12 cellular contexts compared by ENCODE assay signal in genomic region chr3:170307998-170308398, GRCh38. TPM values are rescaled to one million over a fixed set of nuclear protein-coding genes. Genes with fewer than 3 reads are reported as not detected.
A peak's percentile ranks its signal among the peaks of the same experiment; 100 is the strongest.
DNase-seq lines count a peak whose midpoint lies in the region; ATAC-seq, FAIRE-seq and TF ChIP-seq lines count a peak whose summit lies in the region.
"Had no signal": no experiment of that assay in that cellular context is flagged by ENCODE, and none has a peak within 500 bp of the region (broad histone marks: within the 10 kb centered on the region; RNA-seq: fewer than 3 reads in every experiment).

No MANE protein-coding gene starts in this region.

- H3K4me1 ChIP-seq in PC-3 (ENCODE audit: insufficient read depth, low read length) = peaks cover 12% of the 10 kb centered on the region
- H3K4me1 ChIP-seq in fibroblast of lung (ENCODE audit: control insufficient read depth, extremely low read depth, insufficient read depth, low read length) = no peaks in the 10 kb centered on the region

- BruUV-seq in PC-3 (replicated peaks; lab: Mats Ljungman, UMichigan) = no TSS peak

- no peaks in the 10 kb centered on the region for H4K20me1 ChIP-seq in PC-3 (ENCODE audit: low read length)
- H4K20me1 ChIP-seq in fibroblast of lung (ENCODE audit: control insufficient read depth, extremely low read depth, insufficient read depth, low read length) = no peaks in the 10 kb centered on the region

- H3K9me3 Mint-ChIP-seq in type B pancreatic cell = no peaks in the 10 kb centered on the region
- H3K9me3 Mint-ChIP-seq: neural crest cell had no signal

- no peak overlapping the region for H3K4me3 ChIP-seq in PC-3 (ENCODE audit: low read length)
- H3K4me3 ChIP-seq in fibroblast of lung (replicated peaks in 1 of 4; ENCODE audit: control extremely low read depth in 1 of 4, insufficient read depth in 1 of 4, low read depth in 3 of 4, low read length in 4 of 4) = no peak overlapping the region

- no peaks in the 10 kb centered on the region for H3K9me3 ChIP-seq in PC-3 (ENCODE audit: low read length)
- H3K9me3 ChIP-seq in fibroblast of lung (ENCODE audit: control insufficient read depth, insufficient read depth, low read depth, low read length) = no peaks in the 10 kb centered on the region

- no peaks in the 10 kb centered on the region for H3K9me2 ChIP-seq in PC-3 (replicated peaks; ENCODE audit: low read length)

- TF ChIP-seq CTCF in PC-3 (conservative IDR thresholded peaks at IDR 0.05; ENCODE audit: low read depth, low read length) (no peak), fibroblast of lung (conservative IDR thresholded peaks at IDR 0.05 in 1 of 2, IDR thresholded peaks at IDR 0.05 in 1 of 2; ENCODE audit: low read depth in 1 of 2, low read length in 2 of 2) (no peak), type B pancreatic cell (conservative IDR thresholded peaks at IDR 0.05) (no peak)

- H3K36me3 ChIP-seq in PC-3 (ENCODE audit: low read depth, low read length) (no peaks in the 10 kb centered on the region), fibroblast of lung (ENCODE audit: control insufficient read depth, insufficient read depth, low read length) (no peaks in the 10 kb centered on the region)

- H2AFZ ChIP-seq in PC-3 (ENCODE audit: low read length) = no peak overlapping the region
- H2AFZ ChIP-seq in fibroblast of lung (ENCODE audit: low read length) = no peak overlapping the region

- H3K27ac ChIP-seq in PC-3 (ENCODE audit: low read length) = no peak overlapping the region
- no peak overlapping the region for H3K27ac ChIP-seq in fibroblast of lung (ENCODE audit: insufficient read depth, low read length)

- H3K27ac Mint-ChIP-seq in type B pancreatic cell = peak overlapping the region; percentile 49

- no peaks in the 10 kb centered on the region for H3F3A ChIP-seq in PC-3 (ENCODE audit: low read length, unreplicated experiment)

- H3K9ac ChIP-seq in PC-3 (ENCODE audit: low read length) = no peak overlapping the region
- no peak overlapping the region for H3K9ac ChIP-seq in fibroblast of lung (ENCODE audit: insufficient read depth, low read length)

- intact Hi-C loops in PC-3 (cut with micrococcal nuclease) = no loop called here

- H3K27me3 ChIP-seq in PC-3 (ENCODE audit: low read length) (no peaks in the 10 kb centered on the region), fibroblast of lung (ENCODE audit: control insufficient read depth, insufficient read depth, low read length) (no peaks in the 10 kb centered on the region)

- H3K79me2 ChIP-seq in PC-3 (ENCODE audit: low read length) = no peaks in the 10 kb centered on the region
- no peaks in the 10 kb centered on the region for H3K79me2 ChIP-seq in fibroblast of lung (ENCODE audit: control insufficient read depth, insufficient read depth, low read length)

- ATAC-seq in PC-3 (peak; percentile 80), GM21423 (IDR thresholded peaks at IDR 0.05; ENCODE audit: unreplicated experiment) (no peak)

- CTCF ChIA-PET in PC-3 (lab: Charles Lee) = interaction anchor here (0.6 kb wide), 2 partner anchors 119 to 170 kb away, joined by 3 read pairs; no protein-coding TSS in a partner anchor

- peaks cover 4% of the 10 kb centered on the region for H3K4me1 Mint-ChIP-seq in type B pancreatic cell (ENCODE audit: unreplicated experiment)

- POLR2A ChIA-PET in PC-3 (lab: Charles Lee; ENCODE audit: unreplicated experiment) = interaction anchor here (0.5 to 0.6 kb wide), 2 partner anchors 11 to 57 kb away, joined by 5 to 7 read pairs; no protein-coding TSS in a partner anchor

- peaks cover 3% of the 10 kb centered on the region for H3K36me3 Mint-ChIP-seq in type B pancreatic cell

- no peak overlapping the region for H3K4me2 ChIP-seq in PC-3 (ENCODE audit: low read length)
- no peak overlapping the region for H3K4me2 ChIP-seq in fibroblast of lung (ENCODE audit: extremely low read depth, insufficient read depth, low read length)

- DNase-seq in SIG-M5 treated with dmso at 0.1 percent for 504 hours (lab: John Stamatoyannopoulos, UW; ENCODE audit: unreplicated experiment) = peak; percentile 73
- DNase-seq in SIG-M5 (lab: John Stamatoyannopoulos, UW) = no peak
- peak; percentile 92 for DNase-seq in PC-3
- DNase-seq in fibroblast of lung (ENCODE audit: low read depth in 2 of 2) = peak; percentile 13 to 79
- no peak for DNase-seq in type B pancreatic cell (ENCODE audit: extremely low spot score, unreplicated experiment)
- DNase-seq in frontal cortex (ENCODE audit: low spot score in 2 of 2) = no peak
- no peak for DNase-seq in ureter (ENCODE audit: low spot score)
- DNase-seq: stimulated activated naive CD4-positive, alpha-beta T cell treated with Interleukin-2 at 50 U/mL for 16 hours; T1000 had no signal

- H3K27me3 Mint-ChIP-seq in type B pancreatic cell = no peaks in the 10 kb centered on the region

- no peak overlapping the region for H3K4me3 Mint-ChIP-seq in type B pancreatic cell
- H3K4me3 Mint-ChIP-seq: neural crest cell had no signal

- FAIRE-seq in frontal cortex (lab: Jason Lieb, UNC) = no peak
- FAIRE-seq: keratinocyte had no signal

RNA-seq across cellular contexts. Expression of gene SKIL, which starts 49.5 kb away (rescaled TPM):
- total RNA-seq in PC-3 (2014; rRNA removed) (15.6 and 35.0 TPM in 2 replicates), fibroblast of lung (33.4 and 53.2 TPM in 2 replicates), type B pancreatic cell (ENCODE audit: low replicate concordance) (28.1 and 35.7 TPM in 2 replicates), frontal cortex (160 TPM), ureter (51.9 TPM)
- polyA plus RNA-seq in fibroblast of lung = 11.1 and 15.3 TPM in 2 replicates
- polyA plus RNA-seq in fibroblast of lung (2012) = 8.0 and 12.1 TPM in 2 replicates
- polyA minus RNA-seq in fibroblast of lung (ENCODE audit: low replicate concordance) = 4.7 and 7.3 TPM in 2 replicates

Comparison
In these comparisons a context has a peak if more than half of its experiments do, and no peak if none do; other contexts are left out.
1. DNase-seq: peak in SIG-M5 treated with dmso at 0.1 percent for 504 hours (single experiment), PC-3 (single experiment) and fibroblast of lung (2 of 2); none in SIG-M5 (single experiment), type B pancreatic cell (single experiment), frontal cortex (0 of 2) and ureter (single experiment).